ENCODE assay signal across 9 cellular contexts in genomic region chr4:101597204-101597603, GRCh38.
DNase-seq lines count a peak whose midpoint lies in the region; ATAC-seq, FAIRE-seq and TF ChIP-seq lines count a peak whose summit lies in the region.
"Had no signal": no experiment of that assay in that cellular context is flagged by ENCODE, and none has a peak within 500 bp of the region (broad histone marks: within the 10 kb centered on the region; RNA-seq: fewer than 3 reads in every experiment).

No MANE protein-coding gene starts in this region.

- no peak for FAIRE-seq in H54 (lab: Jason Lieb, UNC)
- FAIRE-seq: TTC549 had no signal

- DNase-seq in GM12864 (ENCODE audit: low read depth) (no peak), RPMI7951 (ENCODE audit: low read depth) (peak; percentile 2), foreskin keratinocyte (peak in 1 of 2 donors; percentile 1), NCI-H446 treated with DMSO at 0.1 percent for 48 hours (lab: John Stamatoyannopoulos, UW) (no peak), H54 (ENCODE audit: insufficient read length, low spot score) (no peak), NCI-H526 treated with DMSO at 0.1 percent for 48 hours (lab: John Stamatoyannopoulos, UW) (no peak), ureter (ENCODE audit: low spot score) (no peak)

- no peak for TF ChIP-seq POLR2A in H54 (IDR thresholded peaks at IDR 0.05; ENCODE audit: low read depth, low read length)

- TF ChIP-seq CTCF in GM12864 (IDR thresholded peaks at IDR 0.05; ENCODE audit: low read depth, low read length, missing control alignments) = peak; percentile 54
- TF ChIP-seq CTCF in foreskin keratinocyte (conservative IDR thresholded peaks at IDR 0.05) = peak; percentile 45

- no peak overlapping the region for H3K4me3 ChIP-seq in GM12864 (ENCODE audit: low read depth, low read length)

- H3K27me3 ChIP-seq in foreskin keratinocyte = no peaks in the 10 kb centered on the region

- H3K4me1 ChIP-seq in foreskin keratinocyte = peaks cover 12% of the 10 kb centered on the region

- ATAC-seq in GM21717 (IDR thresholded peaks at IDR 0.05; ENCODE audit: unreplicated experiment) = peak; percentile 39
- no peak for ATAC-seq in foreskin keratinocyte

- H3K27ac ChIP-seq in foreskin keratinocyte = no peak overlapping the region
